ENCODE assay signal across 27 cellular contexts in genomic region chr5:160931283-160931682, GRCh38.
"Had no signal": no experiment of that assay in that cellular context is flagged by ENCODE, and none has a peak within 500 bp of the region (broad histone marks: within the 10 kb centered on the region; RNA-seq: fewer than 3 reads in every experiment).

No MANE protein-coding gene starts in this region.

- H3K9me3 ChIP-seq: heart right ventricle, left ventricle myocardium inferior, ovary, prostate gland, spleen, suprapubic skin, thoracic aorta, tibial artery, upper lobe of right lung had no signal

- H3K4me1 ChIP-seq: heart right ventricle, left ventricle myocardium inferior, prostate gland, spleen, tibial artery had no signal

- FAIRE-seq: islet of Langerhans, kidney, small intestine, urothelium cell line had no signal

- H3K27me3 ChIP-seq: heart right ventricle, ovary, spleen, suprapubic skin, tibial artery, upper lobe of right lung had no signal

- ATAC-seq: heart right ventricle; left colon; natural killer cell; sciatic nerve; stimulated activated effector memory CD8-positive, alpha-beta T cell treated with anti-CD3 and anti-CD28 coated beads, Interleukin-12 subunit alpha, Interleukin-12 subunit beta, amount 100 ng/mL, for 72 hours; upper lobe of right lung had no signal

- H3K27ac ChIP-seq: heart right ventricle, left ventricle myocardium inferior, ovary, prostate gland, spleen, suprapubic skin, thoracic aorta, tibial artery, upper lobe of right lung had no signal

- DNase-seq: heart right ventricle; hypothalamus; immature natural killer cell; kidney; left colon; left ventricle myocardium inferior; mesendoderm; naive B cell; natural killer cell; nephron progenitor cell; ovary; right cardiac atrium; small intestine; spleen; stimulated activated CD4-positive, alpha-beta T cell treated with anti-CD3 and anti-CD28 coated beads, Interleukin-4, amount 100 ng/mL, for 24 hours; stimulated activated naive CD4-positive, alpha-beta T cell; tibial artery; trophoblast cell; upper lobe of right lung had no signal

- H3K36me3 ChIP-seq: heart right ventricle, left ventricle myocardium inferior, ovary, prostate gland, spleen, suprapubic skin, thoracic aorta, tibial artery, upper lobe of right lung had no signal

- H3K4me3 ChIP-seq: heart right ventricle, left ventricle myocardium inferior, lung, ovary, prostate gland, spleen, suprapubic skin, thoracic aorta, tibial artery, upper lobe of right lung had no signal
